Comparison of ENCODE assay signal across 8 cellular contexts in the genomic region with DNA sequence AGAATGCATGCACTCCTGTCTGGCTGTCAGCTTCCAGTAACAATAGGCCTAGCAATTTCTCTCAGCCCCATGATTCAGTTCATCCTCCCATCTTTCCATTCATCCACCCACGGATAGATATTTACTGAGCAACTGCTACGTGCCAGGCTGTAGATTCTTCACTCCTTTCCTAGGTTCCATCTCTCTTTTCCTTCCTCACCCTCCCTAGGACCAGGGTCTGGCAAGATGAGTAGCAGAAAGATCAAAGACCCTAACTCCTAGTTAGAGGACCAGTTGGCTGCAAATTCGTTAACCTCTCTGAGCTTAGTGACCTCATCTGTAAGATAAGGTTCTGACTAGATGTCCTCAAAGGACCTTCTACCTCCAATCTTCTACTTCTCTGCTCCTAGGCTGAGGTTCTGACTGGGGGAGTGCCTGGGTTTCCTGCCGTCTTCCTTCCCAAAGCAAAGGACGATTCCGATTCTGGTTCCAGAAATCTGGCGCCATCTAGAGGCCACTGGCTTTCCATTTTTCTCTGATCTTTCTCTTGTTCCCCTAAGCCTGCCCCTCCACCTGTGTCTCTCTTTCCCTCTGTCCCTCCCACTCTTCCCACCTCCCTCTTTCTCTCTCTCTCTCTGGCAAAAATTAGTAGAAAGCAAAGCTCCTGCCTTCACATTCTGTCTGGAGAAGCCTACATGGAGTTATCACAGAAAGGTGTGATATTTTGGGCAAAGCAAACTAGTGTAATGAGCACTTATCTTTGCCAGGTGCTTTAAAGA. TPM values are rescaled to one million over a fixed set of nuclear protein-coding genes. Genes with fewer than 3 reads are reported as not detected.
DNase-seq lines count a peak whose midpoint lies in the region; ATAC-seq and TF ChIP-seq lines count a peak whose summit lies in the region.

No MANE protein-coding gene starts in this region.

- no peaks in the 10 kb centered on the region for H3K9me3 Mint-ChIP-seq in central memory CD8-positive, alpha-beta T cell

- CTCF ChIA-PET in A673 (lab: Charles Lee) = interaction anchor here (0.6 to 1.0 kb wide), 3 partner anchors 20 to 207 kb away, joined by 3 to 7 read pairs (median 5); no protein-coding TSS in a partner anchor

- H3K27ac Mint-ChIP-seq in central memory CD8-positive, alpha-beta T cell (ENCODE audit: low read depth) = no peak overlapping the region

- H3K4me1 Mint-ChIP-seq in central memory CD8-positive, alpha-beta T cell = peaks cover 9% of the 10 kb centered on the region

- in situ Hi-C loops in GM13977 (cut with MboI; ENCODE audit: low pct_unique_long_range_greater_than_20kb, low sequenced_read_pairs, unreplicated experiment) = no loop called here

- H3K9me3 ChIP-seq in A673 (ENCODE audit: low read depth, low read length, poor library complexity, severe bottlenecking) = no peaks in the 10 kb centered on the region

- peaks cover 11% of the 10 kb centered on the region for H3K4me1 ChIP-seq in A673 (ENCODE audit: insufficient read depth, low read length, poor library complexity, severe bottlenecking)

- intact Hi-C loops in A673 (cut with micrococcal nuclease; ENCODE audit: unreplicated experiment) = loop anchor here (1.0 to 2.0 kb wide), 4 partner anchors 140 to 298 kb away; no protein-coding TSS in a partner anchor

- no peak overlapping the region for H3K4me3 Mint-ChIP-seq in central memory CD8-positive, alpha-beta T cell

- no peaks in the 10 kb centered on the region for H3K27me3 ChIP-seq in A673 (replicated peaks; ENCODE audit: insufficient read depth, low read depth, low read length, poor library complexity)

- H3K27ac ChIP-seq in A673 (ENCODE audit: low read depth, low read length, poor library complexity, severe bottlenecking) = no peak overlapping the region

- TF ChIP-seq CTCF in A673 (conservative IDR thresholded peaks at IDR 0.05; ENCODE audit: low read depth, low read length) (peak; percentile 85), GM13977 (IDR thresholded peaks at IDR 0.05; ENCODE audit: extremely low read depth, insufficient read depth, missing control alignments) (peak; percentile 79)

- H3K4me3 ChIP-seq in A673 (ENCODE audit: low read depth, low read length, poor library complexity, severe bottlenecking) = no peak overlapping the region

- POLR2A ChIA-PET in A673 (lab: Charles Lee; ENCODE audit: low non-redundant PET) = no interaction called here

- peak; percentile 80 for DNase-seq in A673 (ENCODE audit: low spot score)
- DNase-seq in GM13977 (ENCODE audit: low spot score) = peak; percentile 77
- DNase-seq in NCI-H345 (lab: John Stamatoyannopoulos, UW) = peak; percentile 73
- peak; percentile 35 for DNase-seq in activated CD4-positive, alpha-beta T cell treated with anti-CD3 and anti-CD28 coated beads for 1 hour
- DNase-seq in central memory CD8-positive, alpha-beta T cell (ENCODE audit: low spot score in 2 of 2) = peak; percentile 36 to 54
- peak; percentile 88 for DNase-seq in left kidney (ENCODE audit: low read depth, low spot score)
- peak; percentile 57 to 58 for DNase-seq in stimulated activated CD4-positive, alpha-beta T cell treated with anti-CD3 and anti-CD28 coated beads, Interleukin-4, amount 100 ng/mL, for 48 hours (ENCODE audit: low read depth in 2 of 2)

- ATAC-seq in central memory CD8-positive, alpha-beta T cell (replicated peaks; ENCODE audit: extremely low read depth, poor library complexity, severe bottlenecking) = no peak
- no peak for ATAC-seq in GM18873 (IDR thresholded peaks at IDR 0.05; ENCODE audit: low FRiP score, unreplicated experiment)

- H3K36me3 ChIP-seq in A673 (ENCODE audit: insufficient read depth, low read length, poor library complexity, severe bottlenecking) = no peaks in the 10 kb centered on the region

- H3K27me3 Mint-ChIP-seq in central memory CD8-positive, alpha-beta T cell = no peaks in the 10 kb centered on the region

- BruUV-seq in A673 (replicated peaks; lab: Mats Ljungman, UMichigan) = no TSS peak

- peaks cover 5% of the 10 kb centered on the region for H3K36me3 Mint-ChIP-seq in central memory CD8-positive, alpha-beta T cell (ENCODE audit: insufficient read depth)

RNA-seq across cellular contexts. Expression of a gene that starts 26.2 kb away (rescaled TPM):
- total RNA-seq in A673 (2021) = not detected in 2 replicates

RNA-seq across cellular contexts. Expression of a gene that starts 56.8 kb away (rescaled TPM):
- 48.6 and 65.5 TPM in 2 replicates for total RNA-seq in A673 (2021)

Comparison
In these comparisons a context has a peak if more than half of its experiments do, and no peak if none do; other contexts are left out.
1. DNase-seq: peak in every context shown above with its lines; median percentile 88 in left kidney; 80 in A673; 77 in GM13977; 73 in NCI-H345; 58 in stimulated activated CD4-positive, alpha-beta T cell treated with anti-CD3 and anti-CD28 coated beads, Interleukin-4, amount 100 ng/mL, for 48 hours; 45 in central memory CD8-positive, alpha-beta T cell; 35 in activated CD4-positive, alpha-beta T cell treated with anti-CD3 and anti-CD28 coated beads for 1 hour.